ENCODE assay signal across 11 cellular contexts in genomic region chr16:2341456-2342447, GRCh38. TPM values are rescaled to one million over a fixed set of nuclear protein-coding genes. Genes with fewer than 3 reads are reported as not detected.
DNase-seq lines count a peak whose midpoint lies in the region; ATAC-seq, FAIRE-seq and TF ChIP-seq lines count a peak whose summit lies in the region.
"Had no signal": no experiment of that assay in that cellular context is flagged by ENCODE, and none has a peak within 500 bp of the region (broad histone marks: within the 10 kb centered on the region; RNA-seq: fewer than 3 reads in every experiment).

No MANE protein-coding gene starts in this region.

- H3K27ac ChIP-seq in adrenal gland: peak overlapping the region in 1 of 5 donors; percentile 10
- H3K27ac ChIP-seq in HepG2 (ENCODE audit: extremely low read length, insufficient read depth, low read length): no peak overlapping the region
- H3K27ac ChIP-seq: SK-N-MC had no signal

- H3K27me3 ChIP-seq in adrenal gland (no peaks in the 10 kb centered on the region), HepG2 (ENCODE audit: control insufficient read depth in 1 of 2, insufficient read depth in 2 of 2, low read length in 2 of 2) (peaks cover 6 to 40% of the 10 kb centered on the region in 2 experiments)

- H3K4me3 Mint-ChIP-seq in stimulated activated memory B cell treated with anti-CD40 and anti-IgM and Interleukin-4, amounts not matched to agents 10 μg/mL and 1 μg/mL and 100 μg/mL, for 72 hours: no peak overlapping the region

- peak; percentile 9 for ATAC-seq in HepG2
- ATAC-seq in stimulated activated memory B cell treated with anti-CD40 and anti-IgM and Interleukin-4, amounts not matched to agents 10 μg/mL and 1 μg/mL and 100 μg/mL, for 72 hours: peak; percentile 32

- no peaks in the 10 kb centered on the region for H3K9me3 Mint-ChIP-seq in stimulated activated memory B cell treated with anti-CD40 and anti-IgM and Interleukin-4, amounts not matched to agents 10 μg/mL and 1 μg/mL and 100 μg/mL, for 72 hours
- H3K9me3 Mint-ChIP-seq: activated naive CD4-positive, alpha-beta T cell treated with anti-CD3 and anti-CD28 coated beads, Interleukin-2, amount 50 U/mL, for 72 hours had no signal

- no peaks in the 10 kb centered on the region for H4K20me1 ChIP-seq in HepG2 (ENCODE audit: insufficient read depth, low read length)

- POLR2A ChIA-PET in HepG2 (lab: Yijun Ruan, JAX): no interaction called here

- H3K9ac ChIP-seq in HepG2 (ENCODE audit: insufficient read depth, low read depth, low read length): no peak overlapping the region

- H2AFZ ChIP-seq in HepG2 (ENCODE audit: low read length): no peak overlapping the region

- peak; percentile 62 for DNase-seq in activated CD8-positive, alpha-beta memory T cell treated with anti-CD3 and anti-CD28 coated beads for 24 hours
- DNase-seq in activated CD8-positive, alpha-beta memory T cell treated with anti-CD3 and anti-CD28 coated beads, Interleukin-2, amount 50 U/mL, for 48 hours: no peak
- DNase-seq in adrenal gland (peak in 6 of 7 donors; percentile 28 to 63 (median 36)), HepG2 (ENCODE audit: low spot score) (no peak), COLO829 (ENCODE audit: low spot score) (no peak), NCI-H2081 treated with DMSO at 0.1 percent for 48 hours (lab: John Stamatoyannopoulos, UW) (no peak), NCI-H526 (lab: John Stamatoyannopoulos, UW) (no peak)

- TF ChIP-seq EP300 in HepG2 (IDR thresholded peaks at IDR 0.05; ENCODE audit: low read depth in 2 of 2, low read length in 2 of 2): no peak
- TF ChIP-seq EP300 in HepG2 (CRISPR knock-in tag; IDR thresholded peaks at IDR 0.05; ENCODE audit: borderline replicate concordance): no peak

- H3K9me3 ChIP-seq in adrenal gland (replicated peaks in 1 of 3) (no peaks in the 10 kb centered on the region), HepG2 (ENCODE audit: low read length) (no peaks in the 10 kb centered on the region)

- TF ChIP-seq POLR2A in adrenal gland (IDR thresholded peaks at IDR 0.05) (no peak), HepG2 (IDR thresholded peaks at IDR 0.05; ENCODE audit: insufficient read depth in 1 of 2, low read depth in 2 of 2, low read length in 2 of 2) (no peak)

- BruUV-seq in HepG2 (replicated peaks; lab: Mats Ljungman, UMichigan): no TSS peak

- H3K36me3 Mint-ChIP-seq in stimulated activated memory B cell treated with anti-CD40 and anti-IgM and Interleukin-4, amounts not matched to agents 10 μg/mL and 1 μg/mL and 100 μg/mL, for 72 hours: no peaks in the 10 kb centered on the region

- peaks cover 11% of the 10 kb centered on the region for H3K4me1 Mint-ChIP-seq in stimulated activated memory B cell treated with anti-CD40 and anti-IgM and Interleukin-4, amounts not matched to agents 10 μg/mL and 1 μg/mL and 100 μg/mL, for 72 hours

- no peak for TF ChIP-seq RAD21 in HepG2 (CRISPR knock-in tag; IDR thresholded peaks at IDR 0.05)

- 16 to 59% (median 24%) methylated on average over 7 to 77 of the region's 77 CpGs for WGBS in adrenal gland, 4 donors
- 74% methylated on average over 27 of the region's 77 CpGs for WGBS in HepG2 (ENCODE audit: low lambda C conversion rate)

- no peak overlapping the region for H3K27ac Mint-ChIP-seq in stimulated activated memory B cell treated with anti-CD40 and anti-IgM and Interleukin-4, amounts not matched to agents 10 μg/mL and 1 μg/mL and 100 μg/mL, for 72 hours
- H3K27ac Mint-ChIP-seq: activated naive CD4-positive, alpha-beta T cell treated with anti-CD3 and anti-CD28 coated beads, Interleukin-2, amount 50 U/mL, for 72 hours had no signal

- H3K4me3 ChIP-seq in adrenal gland (peak overlapping the region in 1 of 4 donors; percentile 88), HepG2 (replicated peaks in 1 of 3; ENCODE audit: insufficient read depth in 1 of 3, low read depth in 2 of 3, low read length in 3 of 3) (no peak overlapping the region; a peak in 1 of 6 replicates)

- H3K27me3 Mint-ChIP-seq in stimulated activated memory B cell treated with anti-CD40 and anti-IgM and Interleukin-4, amounts not matched to agents 10 μg/mL and 1 μg/mL and 100 μg/mL, for 72 hours: no peaks in the 10 kb centered on the region

- intact Hi-C loops in adrenal gland (cut with DNase I) (loop anchor here (5.0 kb wide), 2 partner anchors 86 to 161 kb away; partner anchors contain the start of gene CCNF (in 2 of the 2)), HepG2 (cut with micrococcal nuclease; ENCODE audit: unreplicated experiment) (loop anchor here (5.0 to 10.0 kb wide), 3 partner anchors 46 to 163 kb away; partner anchors contain the start of gene CCNF)

- no peaks in the 10 kb centered on the region for H3K36me3 ChIP-seq in adrenal gland (replicated peaks in 1 of 2)
- no peaks in the 10 kb centered on the region for H3K36me3 ChIP-seq in HepG2 (replicated peaks in 1 of 2; ENCODE audit: control insufficient read depth in 1 of 2, insufficient read depth in 2 of 2, low read length in 2 of 2)

- no peak overlapping the region; the same call in 1 of the 2 replicates for H3K4me2 ChIP-seq in HepG2 (ENCODE audit: low read depth, low read length)

- peaks cover 5 to 9% of the 10 kb centered on the region in 2 donors for H3K4me1 ChIP-seq in adrenal gland (replicated peaks in 1 of 2)
- H3K4me1 ChIP-seq in HepG2 (ENCODE audit: insufficient read depth, low read length): peaks cover 11% of the 10 kb centered on the region

- TF ChIP-seq CTCF in adrenal gland (IDR thresholded peaks at IDR 0.05) (no peak), HepG2 (CRISPR knock-in tag; IDR thresholded peaks at IDR 0.05) (no peak)

- in situ Hi-C loops in HepG2 (cut with HindIII; ENCODE audit: extremely low pct_ligation_motif_present, low pct_unique_long_range_greater_than_20kb): no loop called here

- CTCF ChIA-PET in HepG2 (lab: Yijun Ruan, JAX; ENCODE audit: low intra/inter-chr PET ratio, low total read pairs): interaction anchor here (1.5 to 2.4 kb wide), 3 partner anchors 81 to 159 kb away, joined by 11 to 28 read pairs (median 18); partner anchors contain the start of gene CCNF

- FAIRE-seq in HepG2 (lab: Jason Lieb, UNC): no peak
- FAIRE-seq: A204.1 had no signal

- H3K79me2 ChIP-seq in HepG2 (ENCODE audit: insufficient read depth, low read length): no peaks in the 10 kb centered on the region

TF ChIP-seq in HepG2, 621 proteins besides CTCF, POLR2A, EP300 and RAD21:
- TF ChIP-seq ZNF788 (CRISPR knock-in tag; IDR thresholded peaks at IDR 0.05; ENCODE audit: borderline replicate concordance) (no peak), PCBP1 (IDR thresholded peaks at IDR 0.05; ENCODE audit: borderline replicate concordance, low read depth, low read length) (0 out of 2 replicates have a peak, but pooled peaks have one; percentile 35), MNT (IDR thresholded peaks at IDR 0.05) (no peak), ZNF556 (CRISPR knock-in tag; IDR thresholded peaks at IDR 0.05; ENCODE audit: borderline replicate concordance) (no peak), RARG (CRISPR knock-in tag; IDR thresholded peaks at IDR 0.05; ENCODE audit: low read depth) (no peak), HNRNPK (IDR thresholded peaks at IDR 0.05; ENCODE audit: low read depth, low read length, poor library complexity, severe bottlenecking) (peak; percentile 42)
TF ChIP-seq in HepG2: peak in this region for 2.

RNA-seq across cellular contexts. Expression of gene ABCA3, which starts 1.2 kb away (rescaled TPM):
- total RNA-seq in adrenal gland: 10 to 100 TPM; 17.9 to 30.8 (median 24.9) TPM
- 10 to 100 TPM; 12.4 to 21.3 (median 12.8) TPM for polyA plus RNA-seq in adrenal gland
- total RNA-seq in HepG2 (2016; rRNA removed; fragmentation: Illumina TruSeq; extraction: Trizol): 0.41 and 0.60 TPM in 2 replicates
- total RNA-seq in HepG2 (2016; cell fraction: cytosol; rRNA removed; fragmentation: Illumina TruSeq; extraction: Trizol; ENCODE audit: low read depth): 0.09 and 0.51 TPM in 2 replicates
- 0.37 and 0.52 TPM in 2 replicates for total RNA-seq in HepG2 (2016; cell fraction: insoluble cytoplasmic fraction; rRNA removed; fragmentation: Illumina TruSeq; extraction: Trizol)
- 0.72 and 0.80 TPM in 2 replicates for total RNA-seq in HepG2 (2016; cell fraction: membrane; rRNA removed; fragmentation: Illumina TruSeq; extraction: Trizol)
- 0.38 and 0.56 TPM in 2 replicates for total RNA-seq in HepG2 (2016; cell fraction: nucleus; rRNA removed; fragmentation: Illumina TruSeq; extraction: Trizol)
- polyA plus RNA-seq in HepG2 (2011; rRNA removed): 1.5 and 2.3 TPM in 2 replicates
- polyA plus RNA-seq in HepG2 (2011; cell fraction: cytosol; rRNA removed): 1.1 and 1.3 TPM in 2 replicates
- 1.8 and 2.5 TPM in 2 replicates for polyA plus RNA-seq in HepG2 (2011; cell fraction: nucleus; rRNA removed)
- 0.71 and 2.5 TPM in 2 replicates for polyA plus RNA-seq in HepG2 (2012)
- polyA plus RNA-seq in HepG2 (2016; cell fraction: cytosol; fragmentation: Illumina TruSeq; extraction: Trizol; ENCODE audit: low read depth): 1.0 and 1.2 TPM in 2 replicates
- 0.63 and 0.84 TPM in 2 replicates for polyA plus RNA-seq in HepG2 (2016; cell fraction: insoluble cytoplasmic fraction; fragmentation: Illumina TruSeq; extraction: Trizol; ENCODE audit: low read depth)
- polyA plus RNA-seq in HepG2 (2016; cell fraction: membrane; fragmentation: Illumina TruSeq; extraction: Trizol; ENCODE audit: low read depth): 0.83 and 1.0 TPM in 2 replicates
- polyA plus RNA-seq in HepG2 (2016; cell fraction: nucleus; fragmentation: Illumina TruSeq; extraction: Trizol; ENCODE audit: insufficient read depth, low read depth): 0.75 and 1.2 TPM in 2 replicates
- polyA minus RNA-seq in HepG2 (2011; rRNA and poly(A)+ RNA removed; ENCODE audit: low replicate concordance): 2.2 and 9.0 TPM in 2 replicates
- 0.40 and 0.44 TPM in 2 replicates for polyA minus RNA-seq in HepG2 (2011; cell fraction: cytosol; rRNA and poly(A)+ RNA removed)
- 0.64 and 1.4 TPM in 2 replicates for polyA minus RNA-seq in HepG2 (2011; cell fraction: nucleus; rRNA and poly(A)+ RNA removed)

Comparison
In these comparisons a context has a peak if more than half of its experiments do, and no peak if none do; other contexts are left out.
1. DNase-seq: peak in activated CD8-positive, alpha-beta memory T cell treated with anti-CD3 and anti-CD28 coated beads for 24 hours (single experiment) and adrenal gland (6 of 7); none in activated CD8-positive, alpha-beta memory T cell treated with anti-CD3 and anti-CD28 coated beads, Interleukin-2, amount 50 U/mL, for 48 hours (single experiment), HepG2 (single experiment), COLO829 (single experiment), NCI-H2081 treated with DMSO at 0.1 percent for 48 hours (single experiment) and NCI-H526 (0 of 2).
2. RNA of gene ABCA3, which starts 1.2 kb away (total RNA-seq): 17.9 to 30.8 TPM in adrenal gland; 0.09 to 0.80 TPM in HepG2; every median in the first group is over 10 times any median in the second.